Comparison of ENCODE assay signal across 8 cellular contexts in the genomic region with DNA sequence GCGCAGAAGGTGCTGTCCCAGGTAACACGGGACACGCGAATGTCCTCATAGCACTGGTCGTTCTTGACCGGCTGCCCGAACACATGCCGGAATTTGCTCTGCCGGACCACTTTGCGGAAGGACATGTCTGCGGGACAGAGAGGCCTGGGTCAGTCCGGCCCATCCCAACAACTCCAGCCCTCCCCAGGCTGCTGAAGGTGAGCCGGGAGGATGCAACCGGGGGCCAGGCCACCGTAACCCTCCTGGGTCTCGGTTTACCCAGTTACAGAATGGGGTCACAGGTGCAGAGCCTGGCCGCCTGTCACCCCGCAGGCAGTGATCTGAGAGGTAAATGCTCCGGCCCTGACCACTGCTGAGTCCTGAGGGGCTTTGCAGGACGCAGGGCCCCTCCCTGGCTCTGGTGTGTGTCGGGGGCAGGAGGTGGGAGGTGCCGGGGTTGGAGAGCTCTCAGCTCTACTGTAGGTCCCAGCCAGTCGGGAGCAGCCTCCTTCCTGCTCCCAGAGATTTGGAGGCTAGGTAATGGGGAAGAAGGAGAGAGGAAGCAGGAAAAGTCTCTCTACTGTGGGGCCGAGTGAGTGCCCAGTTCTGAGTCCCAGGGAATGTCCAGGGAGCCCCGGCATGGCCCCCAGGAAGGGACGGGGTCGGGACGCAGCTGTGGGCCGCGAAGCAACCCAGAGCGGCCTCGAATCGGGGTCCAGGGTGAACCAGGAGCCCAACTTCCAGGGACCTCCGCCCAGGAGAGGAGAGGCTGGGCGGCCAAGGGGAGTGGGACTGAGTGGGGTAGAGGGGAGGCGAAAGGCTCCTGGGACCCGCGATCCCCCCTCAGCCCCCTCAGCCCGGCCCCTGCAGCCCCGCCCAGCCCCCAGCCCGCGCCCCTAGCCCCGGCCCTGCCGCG. TPM values are rescaled to one million over a fixed set of nuclear protein-coding genes. Genes with fewer than 3 reads are reported as not detected.
DNase-seq lines count a peak whose midpoint lies in the region; ATAC-seq and TF ChIP-seq lines count a peak whose summit lies in the region.

No MANE protein-coding gene starts in this region.

- peaks cover 10% of the 10 kb centered on the region for H3K4me1 Mint-ChIP-seq in WTC11

- H4K20me1 ChIP-seq in GM23248 (ENCODE audit: insufficient read depth) = no peaks in the 10 kb centered on the region

- in situ Hi-C loops in GM23248 (cut with MboI) = no loop called here

- TF ChIP-seq POLR2A in spleen (IDR thresholded peaks at IDR 0.05) = no peak

- H3K27me3 Mint-ChIP-seq in WTC11 (ENCODE audit: low read depth) = peaks cover 8% of the 10 kb centered on the region

- ATAC-seq in WTC11 = peak; percentile 21
- peak; percentile 1 for ATAC-seq in right cardiac atrium
- no peak for ATAC-seq in GM19023 (IDR thresholded peaks at IDR 0.05; ENCODE audit: unreplicated experiment)
- no peak for ATAC-seq in HG03457 (IDR thresholded peaks at IDR 0.05; ENCODE audit: unreplicated experiment)
- ATAC-seq in HG03196 (IDR thresholded peaks at IDR 0.05; ENCODE audit: unreplicated experiment) = no peak

- H3K4me2 ChIP-seq in GM23248 (ENCODE audit: unreplicated experiment) = peak overlapping the region; percentile 81

- 0 out of 2 replicates have a peak, but pooled peaks cover 3% of the 10 kb centered on the region for H3K4me1 ChIP-seq in GM23248 (ENCODE audit: insufficient read depth)
- no peaks in the 10 kb centered on the region for H3K4me1 ChIP-seq in right cardiac atrium (ENCODE audit: control insufficient read depth, insufficient read depth, low read length)
- peaks cover 53 to 99% (median 97%) of the 10 kb centered on the region in 6 donors for H3K4me1 ChIP-seq in spleen

- H3K79me2 ChIP-seq in GM23248 (ENCODE audit: insufficient read depth) = peaks cover 12% of the 10 kb centered on the region

- H3K27me3 ChIP-seq in GM23248 (replicated peaks; ENCODE audit: insufficient read depth) (no peaks in the 10 kb centered on the region), right cardiac atrium (ENCODE audit: control insufficient read depth, insufficient read depth) (no peaks in the 10 kb centered on the region), spleen (replicated peaks in 1 of 7) (no peaks in the 10 kb centered on the region)

- POLR2A ChIA-PET in WTC11 (lab: Charles Lee) = interaction anchor here (0.6 to 1.7 kb wide), 3 partner anchors 26 to 156 kb away, joined by 3 to 5 read pairs (median 4); a partner anchor contains a TSS

- TF ChIP-seq CTCF in WTC11 (IDR thresholded peaks at IDR 0.05) (no peak), spleen (IDR thresholded peaks at IDR 0.05 in 8 of 11, conservative IDR thresholded peaks at IDR 0.05 in 3 of 11) (no peak)

- WGBS in GM23248 (ENCODE audit: low coverage in 1 of 2, low lambda C conversion rate in 2 of 2, missing lambda C conversion rate in 2 of 2), 2 experiments = 26 to 36% methylated on average over 33 to 44 of the region's 45 CpGs
- 35% methylated on average over 45 of the region's 45 CpGs for WGBS in right cardiac atrium
- WGBS in spleen, 5 donors = 50 to 66% (median 63%) methylated on average over 31 to 45 of the region's 45 CpGs

- intact Hi-C loops in right cardiac atrium (cut with DNase I) (no loop called here), spleen (cut with DNase I; ENCODE audit: low total_unique reads) (no loop called here)

- DNase-seq in GM23248 (peak; percentile 54), WTC11 (ENCODE audit: low spot score) (no peak), right cardiac atrium (peak in 1 of 3 donors; percentile 60), spleen (peak; percentile 87), hippocampal formation (lab: John Stamatoyannopoulos, UW) (no peak)

- H3K4me3 ChIP-seq in GM23248 = peak overlapping the region; percentile 92
- peak overlapping the region; percentile 96 for H3K4me3 ChIP-seq in right cardiac atrium (ENCODE audit: low read length)
- peak overlapping the region; percentile 60 to 77 (median 64) for H3K4me3 ChIP-seq in spleen

- peak overlapping the region; percentile 17; the same call in 1 of the 2 replicates for H2AFZ ChIP-seq in GM23248

- peak overlapping the region; percentile 89 for H3K27ac Mint-ChIP-seq in WTC11

- H3K36me3 ChIP-seq in GM23248 (ENCODE audit: low read depth) (no peaks in the 10 kb centered on the region), spleen (peaks cover 0 to 47% (median 2%) of the 10 kb centered on the region in 6 donors)

- H3K9me3 ChIP-seq in GM23248 (ENCODE audit: low read depth) (no peaks in the 10 kb centered on the region), right cardiac atrium (ENCODE audit: control insufficient read depth, low read length) (no peaks in the 10 kb centered on the region), spleen (no peaks in the 10 kb centered on the region)

- H3K9ac ChIP-seq in GM23248 = peak overlapping the region; percentile 84

- no peaks in the 10 kb centered on the region; the same call in 1 of the 2 replicates for H3F3A ChIP-seq in GM23248 (ENCODE audit: insufficient read depth)

- peak overlapping the region; percentile 90 for H3K4me3 Mint-ChIP-seq in WTC11

- no peaks in the 10 kb centered on the region for H3K36me3 Mint-ChIP-seq in WTC11

- H3K9me2 ChIP-seq in GM23248 (ENCODE audit: insufficient read depth) = no peaks in the 10 kb centered on the region

- no peaks in the 10 kb centered on the region for H3K9me3 Mint-ChIP-seq in WTC11

- CTCF ChIA-PET in WTC11 (lab: Charles Lee) = interaction anchor here (0.6 to 1.3 kb wide), 4 partner anchors 41 to 171 kb away, joined by 3 to 9 read pairs (median 4); a partner anchor contains a TSS

- H3K27ac ChIP-seq in GM23248 (peak overlapping the region; percentile 31), right cardiac atrium (ENCODE audit: low read length) (peak overlapping the region; percentile 71), spleen (peak overlapping the region; percentile 87 to 97 (median 92))

TF ChIP-seq in WTC11, 78 proteins besides CTCF, POLR2A, EP300 and RAD21:
- no peak for TF ChIP-seq NFATC4 (CRISPR knock-in tag; IDR thresholded peaks at IDR 0.05)
- 0 out of 2 replicates have a peak, but pooled peaks have one; percentile 3 for TF ChIP-seq KAT7 (CRISPR knock-in tag; IDR thresholded peaks at IDR 0.05; ENCODE audit: borderline replicate concordance)

RNA-seq across cellular contexts. Expression of a gene that starts 0.5 kb away (rescaled TPM):
- 107 and 113 TPM in 2 replicates for total RNA-seq in GM23248 (2014; rRNA removed; shearing (Covaris generic))
- polyA plus RNA-seq in GM23248 (2016; fragmentation: Nextera tagmentation; extraction: Ambion mirVana) (78.1 and 80.2 TPM in 2 replicates), right cardiac atrium (20.8 TPM), spleen (10 to 100 TPM; 40.5 to 70.8 (median 53.7) TPM)
- total RNA-seq in WTC11 (2021) (100 to 109 TPM (median 102 TPM) in 3 replicates), right cardiac atrium (10 to 100 TPM; 23.5 to 38.2 (median 29.6) TPM), spleen (100 to 1,000 TPM in 4 of 7 donors, 10 to 100 TPM in 3; 68.1 to 143 (median 117) TPM)

RNA-seq across cellular contexts. Expression of a gene that starts 5.3 kb away (rescaled TPM):
- total RNA-seq in GM23248 (2014; rRNA removed; shearing (Covaris generic)) = not detected in 2 replicates
- polyA plus RNA-seq in GM23248 (2016; fragmentation: Nextera tagmentation; extraction: Ambion mirVana) = 0.43 and 0.68 TPM in 2 replicates
- total RNA-seq in WTC11 (2021) = 3.5 to 4.0 TPM (median 3.6 TPM) in 3 replicates
- total RNA-seq in right cardiac atrium = 1 to 10 TPM; 1.2 to 3.4 (median 1.9) TPM
- 1.6 TPM for polyA plus RNA-seq in right cardiac atrium
- 100 to 1,000 TPM; 119 to 278 (median 187) TPM for total RNA-seq in spleen
- polyA plus RNA-seq in spleen = 100 to 1,000 TPM; 410 to 557 (median 479) TPM

RNA-seq across cellular contexts. Expression of a gene that starts 9.8 kb away (rescaled TPM):
- not detected in 2 replicates for total RNA-seq in GM23248 (2014; rRNA removed; shearing (Covaris generic))
- not detected in 2 replicates for polyA plus RNA-seq in GM23248 (2016; fragmentation: Nextera tagmentation; extraction: Ambion mirVana)
- not detected in 3 replicates for total RNA-seq in WTC11 (2021)
- not detected for total RNA-seq in right cardiac atrium
- not detected for polyA plus RNA-seq in right cardiac atrium
- total RNA-seq in spleen = not detected
- polyA plus RNA-seq in spleen = under 1 TPM in 1 of 3 donors, not detected in 2; 0.10 TPM

RNA-seq across cellular contexts. Expression of a gene that starts 12.4 kb away (rescaled TPM):
- total RNA-seq in GM23248 (2014; rRNA removed; shearing (Covaris generic)) = not detected in 2 replicates
- not detected in 2 replicates for polyA plus RNA-seq in GM23248 (2016; fragmentation: Nextera tagmentation; extraction: Ambion mirVana)
- 0.09 to 0.23 TPM in 2 of 3 replicates, not detected in the other for total RNA-seq in WTC11 (2021)
- 1 to 10 TPM; 1.1 to 1.8 (median 1.5) TPM for total RNA-seq in right cardiac atrium
- polyA plus RNA-seq in right cardiac atrium = 0.81 TPM
- 10 to 100 TPM; 12.7 to 27.3 (median 21.3) TPM for total RNA-seq in spleen
- polyA plus RNA-seq in spleen = 1 to 10 TPM; 2.6 to 6.2 (median 3.0) TPM

RNA-seq across cellular contexts. Expression of a gene that starts 14.5 kb away (rescaled TPM):
- 68.0 and 71.2 TPM in 2 replicates for total RNA-seq in GM23248 (2014; rRNA removed; shearing (Covaris generic))
- 52.3 and 53.0 TPM in 2 replicates for polyA plus RNA-seq in GM23248 (2016; fragmentation: Nextera tagmentation; extraction: Ambion mirVana)
- total RNA-seq in WTC11 (2021) = 44.3 to 54.7 TPM (median 50.2 TPM) in 3 replicates
- 10 to 100 TPM; 29.0 to 31.3 (median 29.5) TPM for total RNA-seq in right cardiac atrium
- polyA plus RNA-seq in right cardiac atrium = 39.6 TPM
- total RNA-seq in spleen = 10 to 100 TPM; 51.5 to 65.4 (median 55.4) TPM
- 10 to 100 TPM; 39.5 to 95.0 (median 53.8) TPM for polyA plus RNA-seq in spleen

Comparison
In these comparisons a context has a peak if more than half of its experiments do, and no peak if none do; other contexts are left out.
1. DNase-seq: peak in GM23248 (single experiment) and spleen (single experiment); none in WTC11 (single experiment) and hippocampal formation (0 of 2).
2. H3K27ac ChIP-seq: peak in every context shown above with its lines; median percentile 92 in spleen; 71 in right cardiac atrium; 31 in GM23248.
3. ATAC-seq: peak in WTC11 (single experiment) and right cardiac atrium (2 of 2); none in GM19023 (single experiment), HG03457 (single experiment) and HG03196 (single experiment).
4. RNA of a gene that starts 5.3 kb away (total RNA-seq): 119 to 278 TPM in spleen; 3.5 to 4.0 TPM in WTC11, 1.2 to 3.4 TPM in right cardiac atrium and not detected in GM23248; every median in the first group is over 10 times any median in the second.
5. Peak in every context shown above with its lines, with median percentiles within 50 percentile points of each other: H3K4me3 ChIP-seq.